In the genomic region with DNA sequence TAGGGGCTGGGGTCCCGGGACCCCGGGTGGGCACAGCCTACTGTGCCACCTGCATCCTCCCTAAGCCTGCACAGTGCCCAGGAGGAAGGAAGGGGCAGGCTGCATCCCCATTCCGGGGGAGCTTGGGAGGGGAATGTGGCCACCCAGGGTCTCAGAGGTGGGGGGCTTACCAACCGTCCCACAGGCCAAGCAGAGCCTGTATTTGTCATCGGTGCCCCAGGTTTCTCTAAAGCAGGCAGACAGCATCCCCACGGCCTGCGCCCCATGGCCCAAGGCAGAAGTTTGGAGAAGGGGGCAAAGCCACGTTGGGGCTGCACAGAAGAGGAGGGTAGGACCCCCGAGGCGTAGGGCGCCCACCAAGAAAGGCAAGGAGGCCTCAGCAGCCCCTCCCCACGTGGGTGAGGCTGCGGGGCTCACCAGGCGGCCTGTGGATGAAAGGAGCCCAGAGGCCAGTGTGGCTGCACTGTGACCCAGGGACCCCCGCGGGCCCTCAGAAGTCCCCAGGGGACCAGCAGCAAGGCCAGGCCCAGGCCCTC, we compare ENCODE assay signal across 9 cellular contexts. TPM values are rescaled to one million over a fixed set of nuclear protein-coding genes. Genes with fewer than 3 reads are reported as not detected.
DNase-seq lines count a peak whose midpoint lies in the region; ATAC-seq and TF ChIP-seq lines count a peak whose summit lies in the region.
"Had no signal": no experiment of that assay in that cellular context is flagged by ENCODE, and none has a peak within 500 bp of the region (broad histone marks: within the 10 kb centered on the region; RNA-seq: fewer than 3 reads in every experiment).

No MANE protein-coding gene starts in this region.

- peak overlapping the region; percentile 71 for H3K4me3 Mint-ChIP-seq in osteocyte (ENCODE audit: unreplicated experiment)

- no peaks in the 10 kb centered on the region for H3K36me3 Mint-ChIP-seq in osteocyte (ENCODE audit: unreplicated experiment)

- no peak for ATAC-seq in HG02870 (IDR thresholded peaks at IDR 0.05; ENCODE audit: unreplicated experiment)

- no peak overlapping the region for H3K27ac ChIP-seq in effector memory CD4-positive, alpha-beta T cell (ENCODE audit: insufficient read depth, low read length, poor library complexity, severe bottlenecking)

- H3K79me2 ChIP-seq in Loucy (ENCODE audit: insufficient read depth, low read length), result peaks cover 28% of the 10 kb centered on the region

- no peaks in the 10 kb centered on the region for H3F3A ChIP-seq in Loucy (ENCODE audit: low read depth)

- H3K27me3 ChIP-seq in Loucy (ENCODE audit: insufficient read depth, low read length, poor library complexity, severe bottlenecking), result no peaks in the 10 kb centered on the region
- no peaks in the 10 kb centered on the region for H3K27me3 ChIP-seq in effector memory CD4-positive, alpha-beta T cell (replicated peaks; ENCODE audit: control insufficient read depth, insufficient read depth, low read length, poor library complexity, severe bottlenecking)

- H3K4me1 ChIP-seq in Loucy (ENCODE audit: insufficient read depth, low read length, poor library complexity, severe bottlenecking), result peaks cover 25% of the 10 kb centered on the region
- H3K4me1 ChIP-seq in effector memory CD4-positive, alpha-beta T cell (ENCODE audit: control insufficient read depth, insufficient read depth, low read length, poor library complexity, severe bottlenecking), result peaks cover 11% of the 10 kb centered on the region

- peak overlapping the region; percentile 92 for H3K27ac Mint-ChIP-seq in osteocyte (ENCODE audit: unreplicated experiment)

- no peaks in the 10 kb centered on the region for H3K9me2 ChIP-seq in Loucy (replicated peaks; ENCODE audit: low read depth, low read length)

- peak overlapping the region; percentile 44 for H3K9ac ChIP-seq in Loucy (ENCODE audit: low read depth, low read length, poor library complexity, severe bottlenecking)

- no peak for TF ChIP-seq CTCF in AG09309 (IDR thresholded peaks at IDR 0.05; ENCODE audit: control insufficient read depth, insufficient read depth, low read depth, low read length, missing control alignments)
- no peak for TF ChIP-seq CTCF in Loucy (conservative IDR thresholded peaks at IDR 0.05; ENCODE audit: low read length)
- no peak for TF ChIP-seq CTCF in osteocyte (IDR thresholded peaks at IDR 0.05)

- no peaks in the 10 kb centered on the region for H3K9me3 Mint-ChIP-seq in osteocyte (ENCODE audit: unreplicated experiment)

- H3K9me3 ChIP-seq in Loucy (ENCODE audit: insufficient read depth, low read depth, low read length), result no peaks in the 10 kb centered on the region
- no peaks in the 10 kb centered on the region for H3K9me3 ChIP-seq in effector memory CD4-positive, alpha-beta T cell (ENCODE audit: control insufficient read depth, low read length)

- H2AFZ ChIP-seq in Loucy (ENCODE audit: low read length), result peak overlapping the region; percentile 45; the same call in 1 of the 2 replicates

- DNase-seq in AG09309 (ENCODE audit: low read depth) (no peak), osteocyte (ENCODE audit: extremely low spot score, unreplicated experiment) (no peak), posterior vena cava (ENCODE audit: low spot score) (no peak), NOMO-1 treated with DMSO at 0.1 percent for 48 hours (lab: John Stamatoyannopoulos, UW; ENCODE audit: unreplicated experiment) (no peak), NCI-H128 (lab: John Stamatoyannopoulos, UW; ENCODE audit: unreplicated experiment) (no peak)
- DNase-seq in effector memory CD4-positive, alpha-beta T cell, result no peak
- DNase-seq: SIG-M5 had no signal

- H4K20me1 ChIP-seq in Loucy (ENCODE audit: insufficient read depth, low read length, poor library complexity, severe bottlenecking), result peaks cover 10% of the 10 kb centered on the region

- peaks cover 41% of the 10 kb centered on the region for H3K4me1 Mint-ChIP-seq in osteocyte (ENCODE audit: unreplicated experiment)

- peak overlapping the region; percentile 57 for H3K4me2 ChIP-seq in Loucy (ENCODE audit: low read depth, low read length, poor library complexity, severe bottlenecking)

- peaks cover 16% of the 10 kb centered on the region for H3K27me3 Mint-ChIP-seq in osteocyte (ENCODE audit: unreplicated experiment)

- no peaks in the 10 kb centered on the region for H3K36me3 ChIP-seq in Loucy (ENCODE audit: insufficient read depth, low read length)
- no peaks in the 10 kb centered on the region for H3K36me3 ChIP-seq in effector memory CD4-positive, alpha-beta T cell (ENCODE audit: control insufficient read depth, insufficient read depth, low read length)

- intact Hi-C loops in posterior vena cava (cut with DNase I), result loop anchor here in 1 of 2 donors (2.0 kb wide), 1 partner anchor 52 kb away; no protein-coding TSS in a partner anchor

- H3K4me3 ChIP-seq in AG09309 (ENCODE audit: control insufficient read depth, low read depth, low read length), result peak overlapping the region; percentile 26
- peak overlapping the region; percentile 93 for H3K4me3 ChIP-seq in Loucy (ENCODE audit: low read length, poor library complexity, severe bottlenecking)
- H3K4me3 ChIP-seq in effector memory CD4-positive, alpha-beta T cell (ENCODE audit: insufficient read depth, low read depth, low read length, poor library complexity, severe bottlenecking), result peak overlapping the region; percentile 35

RNA-seq across cellular contexts. Expression of gene GPSM1, which starts 0.5 kb away (rescaled TPM):
- 32.5 and 37.1 TPM in 2 replicates for total RNA-seq in osteocyte
- 10 to 100 TPM; 13.8 to 17.0 TPM for total RNA-seq in posterior vena cava

RNA-seq across cellular contexts. Expression of gene CCDC187, which starts 23.0 kb away (rescaled TPM):
- total RNA-seq in osteocyte (not detected in 2 replicates), posterior vena cava (not detected)

RNA-seq across cellular contexts. Expression of gene DNLZ, which starts 36.7 kb away (rescaled TPM):
- total RNA-seq in osteocyte (16.6 and 17.6 TPM in 2 replicates), posterior vena cava (10 to 100 TPM; 19.9 to 23.6 TPM)

RNA-seq across cellular contexts. Expression of gene CARD9, which starts 46.6 kb away (rescaled TPM):
- total RNA-seq in osteocyte (0.89 and 0.94 TPM in 2 replicates), posterior vena cava (1 to 10 TPM; 3.1 to 3.9 TPM)

Comparison
In these comparisons a context has a peak if more than half of its experiments do, and no peak if none do; other contexts are left out.
1. H3K4me3 ChIP-seq: peak in every context shown above with its lines; median percentile 93 in Loucy; 35 in effector memory CD4-positive, alpha-beta T cell; 26 in AG09309.